ENCODE assay signal across 26 cellular contexts in genomic region chr17:81091774-81092517, GRCh38. TPM values are rescaled to one million over a fixed set of nuclear protein-coding genes. Genes with fewer than 3 reads are reported as not detected.
DNase-seq lines count a peak whose midpoint lies in the region; ATAC-seq and TF ChIP-seq lines count a peak whose summit lies in the region.
"Had no signal": no experiment of that assay in that cellular context is flagged by ENCODE, and none has a peak within 500 bp of the region (broad histone marks: within the 10 kb centered on the region; RNA-seq: fewer than 3 reads in every experiment).

No MANE protein-coding gene starts in this region.

- POLR2A ChIA-PET in HEK293 (lab: Yijun Ruan, JAX): no interaction called here

- H3K4me3 Mint-ChIP-seq in T-helper 17 cell: no peak overlapping the region
- H3K4me3 Mint-ChIP-seq: activated CD4-positive, alpha-beta T cell treated with anti-CD3 and anti-CD28 coated beads, Interleukin-2, amount 10 ng/mL, durations not matched to agents 7 days and 5 days; activated T-cell treated with anti-CD3 and anti-CD28 coated beads, Interleukin-2, amount 50 U/mL, for 72 hours; CD14-positive monocyte; IgD-negative memory B cell; T-helper 1 cell treated with Interleukin-12 subunit alpha and Interleukin-12 subunit beta and Interleukin-4 antibody, amounts not matched to agents 30 μg/mL and 1 μg/mL, for 36 hours had no signal

- H3K4me1 ChIP-seq in HEK293 (ENCODE audit: control insufficient read depth, insufficient read depth, low read length) (peaks cover 13% of the 10 kb centered on the region), esophagus squamous epithelium (peaks cover 77 to 100% (median 82%) of the 10 kb centered on the region in 3 donors)

- ATAC-seq in T-helper 17 cell: no peak
- no peak for ATAC-seq in GM19023 (IDR thresholded peaks at IDR 0.05; ENCODE audit: unreplicated experiment)
- ATAC-seq in HG02588 (IDR thresholded peaks at IDR 0.05; ENCODE audit: unreplicated experiment): no peak
- ATAC-seq: activated T-cell treated with anti-CD3 and anti-CD28 coated beads, Interleukin-2, amount 50 U/mL, for 72 hours; naive thymus-derived CD4-positive, alpha-beta T cell; Panc1; pancreas had no signal

- H3K27ac ChIP-seq in HEK293 (ENCODE audit: extremely low read depth, low read depth, low read length): no peak overlapping the region
- H3K27ac ChIP-seq in esophagus squamous epithelium: peak overlapping the region; percentile 89 to 93 (median 93)
- peak overlapping the region in 12 of 21 experiments; percentile 15 to 89 (median 52) for H3K27ac ChIP-seq in skin epidermis
- H3K27ac ChIP-seq: pancreas, SJCRH30 had no signal

- H3K36me3 ChIP-seq in HEK293 (ENCODE audit: control insufficient read depth in 2 of 2, insufficient read depth in 1 of 2, low read length in 2 of 2) (peaks cover 0 to 16% of the 10 kb centered on the region in 2 experiments; a peak in 1 of 3 replicates), esophagus squamous epithelium (peaks cover 7 to 40% (median 10%) of the 10 kb centered on the region in 3 donors)
- H3K36me3 ChIP-seq: pancreas, SJCRH30 had no signal

- no peak for TF ChIP-seq POLR2A in esophagus squamous epithelium (IDR thresholded peaks at IDR 0.05)

- H3K9me3 ChIP-seq in HEK293 (ENCODE audit: control insufficient read depth, insufficient read depth, low read depth, low read length) (no peaks in the 10 kb centered on the region), T-helper 17 cell (ENCODE audit: control insufficient read depth, low read length, poor library complexity, severe bottlenecking) (no peaks in the 10 kb centered on the region), esophagus squamous epithelium (no peaks in the 10 kb centered on the region)
- H3K9me3 ChIP-seq: adrenal gland, pancreas, SJCRH30 had no signal

- CTCF ChIA-PET in HEK293 (lab: Yijun Ruan, JAX): interaction anchor here (0.5 to 1.0 kb wide), 4 partner anchors 8 to 34 kb away, joined by 3 to 5 read pairs (median 3); no protein-coding TSS in a partner anchor

- H3K4me3 ChIP-seq in HEK293 (ENCODE audit: low read depth, low read length) (no peak overlapping the region), esophagus squamous epithelium (no peak overlapping the region), skin epidermis (no peak overlapping the region)
- H3K4me3 ChIP-seq: adrenal gland, pancreas, SJCRH30 had no signal

- intact Hi-C loops in esophagus squamous epithelium (cut with DNase I): loop anchor here (10.0 kb wide), 1 partner anchor 67 kb away; no protein-coding TSS in a partner anchor

- H3K27me3 ChIP-seq in esophagus squamous epithelium: no peaks in the 10 kb centered on the region
- H3K27me3 ChIP-seq: adrenal gland, pancreas, SJCRH30 had no signal

- WGBS in esophagus squamous epithelium, 2 donors: 77% methylated on average over 5 of the region's 23 CpGs; no CpG with 5 or more reads in 1 of the 2 donors

- no peak for TF ChIP-seq CTCF in HEK293 (tag by site-specific recombination; IDR thresholded peaks at IDR 0.05)
- no peak for TF ChIP-seq CTCF in esophagus squamous epithelium (IDR thresholded peaks at IDR 0.05)

- H3K36me3 Mint-ChIP-seq in T-helper 17 cell (ENCODE audit: low read depth): no peaks in the 10 kb centered on the region

- DNase-seq in T-helper 17 cell (no peak), esophagus squamous epithelium (lab: John Stamatoyannopoulos, UW) (no peak), occipital lobe (lab: John Stamatoyannopoulos, UW) (no peak), midbrain (lab: John Stamatoyannopoulos, UW) (no peak)
- DNase-seq: activated CD4-positive, alpha-beta T cell treated with anti-CD3 and anti-CD28 coated beads, Interleukin-2, amount 10 ng/mL, durations not matched to agents 7 days and 5 days; activated naive CD4-positive, alpha-beta T cell treated with Interleukin-2 at 50 U/mL for 16 hours; activated T-cell treated with anti-CD3 and anti-CD28 coated beads, Interleukin-2, amount 50 U/mL, for 72 hours; adrenal gland; cortex of kidney; head of caudate nucleus; mesendoderm; naive thymus-derived CD4-positive, alpha-beta T cell; NCI-H510A treated with DMSO at 0.1 percent for 48 hours; NK-92 treated with Interleukin-12 subunit alpha and Interleukin-12 subunit beta, amount 100 ng/mL, for 24 hours; pancreas; stimulated activated CD4-positive, alpha-beta T cell treated with anti-CD3 and anti-CD28 coated beads, Interleukin-4, amount 100 ng/mL, for 24 hours; stimulated activated naive CD4-positive, alpha-beta T cell treated with Interleukin-2 at 50 U/mL for 16 hours had no signal

- H3K27me3 Mint-ChIP-seq in T-helper 17 cell: no peaks in the 10 kb centered on the region
- H3K27me3 Mint-ChIP-seq: activated CD4-positive, alpha-beta T cell treated with anti-CD3 and anti-CD28 coated beads, Interleukin-2, amount 10 ng/mL, durations not matched to agents 7 days and 5 days had no signal

- H3K4me1 Mint-ChIP-seq in T-helper 17 cell: peaks cover 32% of the 10 kb centered on the region

- H3K27ac Mint-ChIP-seq in T-helper 17 cell: peak overlapping the region; percentile 79
- H3K27ac Mint-ChIP-seq: activated CD4-positive, alpha-beta T cell treated with anti-CD3 and anti-CD28 coated beads, Interleukin-2, amount 10 ng/mL, durations not matched to agents 7 days and 5 days; activated T-cell treated with anti-CD3 and anti-CD28 coated beads, Interleukin-2, amount 50 U/mL, for 72 hours; IgD-negative memory B cell; naive thymus-derived CD4-positive, alpha-beta T cell; T-helper 1 cell treated with Interleukin-12 subunit alpha and Interleukin-12 subunit beta and Interleukin-4 antibody, amounts not matched to agents 30 μg/mL and 1 μg/mL, for 36 hours had no signal

TF ChIP-seq in HEK293, 187 proteins besides CTCF, POLR2A, EP300 and RAD21 (continues in another document):
- TF ChIP-seq ZNF112 (tag by site-specific recombination; IDR thresholded peaks at IDR 0.05) (no peak), ZIC2 (tag by site-specific recombination; IDR thresholded peaks at IDR 0.05) (0 out of 2 replicates have a peak, but pooled peaks have one; percentile 6), ZNF350 (tag by site-specific recombination; IDR thresholded peaks at IDR 0.05) (no peak), MZF1 (tag by site-specific recombination; IDR thresholded peaks at IDR 0.05; ENCODE audit: borderline replicate concordance) (no peak), KLF1 (tag by site-specific recombination; IDR thresholded peaks at IDR 0.05) (peak; percentile 99), PRDM1 (tag by site-specific recombination; IDR thresholded peaks at IDR 0.05) (no peak), ZNF585B (tag by site-specific recombination; IDR thresholded peaks at IDR 0.05) (no peak), ZNF274 (IDR thresholded peaks at IDR 0.05; ENCODE audit: low read length) (no peak), ZNF274 (tag by site-specific recombination; IDR thresholded peaks at IDR 0.05; ENCODE audit: borderline replicate concordance) (no peak), YY1 (tag by site-specific recombination; IDR thresholded peaks at IDR 0.05) (no peak), ZNF791 (tag by site-specific recombination; IDR thresholded peaks at IDR 0.05) (no peak), ZNF146 (tag by site-specific recombination; IDR thresholded peaks at IDR 0.05) (no peak), ZFHX2 (tag by site-specific recombination; conservative IDR thresholded peaks at IDR 0.05) (peak; percentile 40), ZFP41 (tag by site-specific recombination; IDR thresholded peaks at IDR 0.05; ENCODE audit: borderline replicate concordance) (no peak), ZNF544 (tag by site-specific recombination; IDR thresholded peaks at IDR 0.05) (no peak), ZBTB20 (tag by site-specific recombination; IDR thresholded peaks at IDR 0.05) (no peak), ZNF830 (tag by site-specific recombination; IDR thresholded peaks at IDR 0.05; ENCODE audit: low read depth) (no peak), ZNF76 (tag by site-specific recombination; IDR thresholded peaks at IDR 0.05; ENCODE audit: borderline replicate concordance, low read depth) (no peak), ZNF670 (tag by site-specific recombination; IDR thresholded peaks at IDR 0.05; ENCODE audit: low read depth) (no peak), ZNF518A (tag by site-specific recombination; conservative IDR thresholded peaks at IDR 0.05; ENCODE audit: low read depth) (no peak)

RNA-seq across cellular contexts. Expression of gene BAIAP2, which starts 57.0 kb away (rescaled TPM):
- total RNA-seq in T-helper 17 cell (10 to 100 TPM; 11.0 to 13.9 TPM), esophagus squamous epithelium (100 to 1,000 TPM in 3 of 4 donors, 10 to 100 TPM in 1; 87.8 to 175 (median 105) TPM), occipital lobe (26.2 TPM)
